In the genomic region with DNA sequence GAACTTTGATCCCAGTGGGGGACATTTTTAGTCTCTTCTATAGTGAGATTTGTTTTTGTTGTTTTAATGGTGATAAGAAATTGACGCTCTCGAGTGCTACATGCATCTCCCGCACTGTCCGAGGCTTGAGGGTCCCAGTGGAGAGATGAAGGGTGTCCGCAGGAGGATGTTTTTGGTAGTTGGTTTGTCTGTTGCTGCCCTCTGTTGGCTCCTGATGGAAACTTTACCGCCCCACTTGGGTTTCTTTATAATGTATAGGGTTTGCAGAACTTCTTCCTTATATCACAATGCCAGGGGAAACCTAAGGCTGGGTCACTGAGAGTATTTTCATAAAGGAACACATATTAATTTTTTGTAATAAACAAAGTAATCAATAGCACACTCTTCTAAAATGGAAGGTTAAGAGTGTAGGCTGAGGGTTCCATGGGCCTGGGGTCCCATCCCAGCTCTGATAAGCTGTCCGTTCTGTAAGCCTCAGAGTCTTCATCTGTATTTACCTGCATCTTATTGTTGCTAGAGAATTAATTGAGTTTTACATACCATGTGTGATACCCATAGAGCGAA, we compare ENCODE assay signal across 8 cellular contexts.
DNase-seq lines count a peak whose midpoint lies in the region; ATAC-seq and TF ChIP-seq lines count a peak whose summit lies in the region.

No MANE protein-coding gene starts in this region.

- no peaks in the 10 kb centered on the region for H4K20me1 ChIP-seq in GM23248 (ENCODE audit: insufficient read depth)

- H3K4me3 ChIP-seq in AG04450 (ENCODE audit: low read depth, low read length) (no peak overlapping the region), Panc1 (ENCODE audit: low read depth in 2 of 2, low read length in 2 of 2) (no peak overlapping the region), foreskin fibroblast (ENCODE audit: low read depth in 1 of 2, low read length in 2 of 2) (no peak overlapping the region), coronary artery (no peak overlapping the region), GM23248 (no peak overlapping the region)

- no peaks in the 10 kb centered on the region for H3K9me3 Mint-ChIP-seq in activated naive CD4-positive, alpha-beta T cell treated with anti-CD3 and anti-CD28 coated beads, Interleukin-2, amount 10 ng/mL, durations not matched to agents 7 days and 5 days

- H3K27me3 ChIP-seq in AG04450 (ENCODE audit: control insufficient read depth, insufficient read depth, low read length) (no peaks in the 10 kb centered on the region), Panc1 (ENCODE audit: control insufficient read depth, insufficient read depth, low read length) (no peaks in the 10 kb centered on the region), GM23248 (replicated peaks; ENCODE audit: insufficient read depth) (no peaks in the 10 kb centered on the region)

- no peak for ATAC-seq in Panc1

- in situ Hi-C loops in GM13977 (cut with MboI; ENCODE audit: low pct_unique_long_range_greater_than_20kb, low sequenced_read_pairs, unreplicated experiment) (no loop called here), Panc1 (cut with HindIII; ENCODE audit: low pct_unique_long_range_greater_than_20kb, low sequenced_read_pairs) (no loop called here), GM23248 (cut with MboI) (loop anchor here (10.0 kb wide), 1 partner anchor 224 kb away; no protein-coding TSS in a partner anchor)

- intact Hi-C loops in Panc1 (cut with micrococcal nuclease; ENCODE audit: unreplicated experiment) = loop anchor here (1.0 kb wide), 1 partner anchor 357 kb away; no protein-coding TSS in a partner anchor

- peaks cover 3% of the 10 kb centered on the region for H3K27me3 Mint-ChIP-seq in activated naive CD4-positive, alpha-beta T cell treated with anti-CD3 and anti-CD28 coated beads, Interleukin-2, amount 10 ng/mL, durations not matched to agents 7 days and 5 days

- H3K9ac ChIP-seq in GM23248 = no peak overlapping the region

- no peaks in the 10 kb centered on the region for H3K36me3 ChIP-seq in Panc1 (ENCODE audit: control insufficient read depth, insufficient read depth, low read length)
- no peaks in the 10 kb centered on the region for H3K36me3 ChIP-seq in GM23248 (ENCODE audit: low read depth)

- H3K36me3 Mint-ChIP-seq in activated naive CD4-positive, alpha-beta T cell treated with anti-CD3 and anti-CD28 coated beads, Interleukin-2, amount 10 ng/mL, durations not matched to agents 7 days and 5 days = no peaks in the 10 kb centered on the region

- H3K9me2 ChIP-seq in GM23248 (ENCODE audit: insufficient read depth) = no peaks in the 10 kb centered on the region

- H3K4me1 Mint-ChIP-seq in activated naive CD4-positive, alpha-beta T cell treated with anti-CD3 and anti-CD28 coated beads, Interleukin-2, amount 10 ng/mL, durations not matched to agents 7 days and 5 days = no peaks in the 10 kb centered on the region

- no peak overlapping the region for H3K4me2 ChIP-seq in GM23248 (ENCODE audit: unreplicated experiment)

- H3K9me3 ChIP-seq in AG04450 (ENCODE audit: control insufficient read depth, insufficient read depth, low read length) (no peaks in the 10 kb centered on the region), Panc1 (ENCODE audit: control insufficient read depth, insufficient read depth, low read depth, low read length) (no peaks in the 10 kb centered on the region), GM23248 (ENCODE audit: low read depth) (no peaks in the 10 kb centered on the region)

- 74 to 77% methylated on average over 8 of the region's 8 CpGs for WGBS in GM23248 (ENCODE audit: low coverage in 1 of 2, low lambda C conversion rate in 2 of 2, missing lambda C conversion rate in 2 of 2), 2 experiments

- no peak overlapping the region for H3K27ac Mint-ChIP-seq in activated naive CD4-positive, alpha-beta T cell treated with anti-CD3 and anti-CD28 coated beads, Interleukin-2, amount 10 ng/mL, durations not matched to agents 7 days and 5 days

- no peak overlapping the region for H3K4me3 Mint-ChIP-seq in activated naive CD4-positive, alpha-beta T cell treated with anti-CD3 and anti-CD28 coated beads, Interleukin-2, amount 10 ng/mL, durations not matched to agents 7 days and 5 days

- CTCF ChIA-PET in AG04450 (lab: Charles Lee) (interaction anchor here (0.8 to 5.1 kb wide), 6 partner anchors 12 to 357 kb away, joined by 3 to 75 read pairs (median 6); no protein-coding TSS in a partner anchor), Panc1 (lab: Charles Lee) (no interaction called here)
- CTCF ChIA-PET in activated naive CD4-positive, alpha-beta T cell treated with anti-CD3 and anti-CD28 coated beads, Interleukin-2, amount 10 ng/mL, durations not matched to agents 7 days and 5 days (lab: Charles Lee) = interaction anchor here (1.1 to 1.8 kb wide), 4 partner anchors 137 to 360 kb away, joined by 3 to 6 read pairs (median 4); no protein-coding TSS in a partner anchor

- no peak overlapping the region for H2AFZ ChIP-seq in GM23248

- TF ChIP-seq CTCF in AG04450 (IDR thresholded peaks at IDR 0.05; ENCODE audit: low read depth, low read length) = peak; percentile 68
- peak; percentile 43 for TF ChIP-seq CTCF in GM13977 (IDR thresholded peaks at IDR 0.05; ENCODE audit: extremely low read depth, insufficient read depth, missing control alignments)
- TF ChIP-seq CTCF in Panc1 (IDR thresholded peaks at IDR 0.05) = peak; percentile 73
- peak; percentile 50 for TF ChIP-seq CTCF in foreskin fibroblast (IDR thresholded peaks at IDR 0.05; ENCODE audit: low read depth, low read length)
- TF ChIP-seq CTCF in coronary artery (IDR thresholded peaks at IDR 0.05) = no peak

- no TSS peak for BruUV-seq in Panc1 (replicated peaks; lab: Mats Ljungman, UMichigan)

- H3K79me2 ChIP-seq in GM23248 (ENCODE audit: insufficient read depth) = no peaks in the 10 kb centered on the region

- no peak for DNase-seq in AG04450 (ENCODE audit: low read depth, low spot score)
- peak; percentile 23 for DNase-seq in GM13977 (ENCODE audit: low spot score)
- no peak for DNase-seq in Panc1 (ENCODE audit: low read depth, low spot score)
- DNase-seq in foreskin fibroblast = peak in 1 of 2 donors; percentile 40
- no peak for DNase-seq in coronary artery (ENCODE audit: low spot score)
- DNase-seq in DMS79 (lab: John Stamatoyannopoulos, UW) = no peak
- DNase-seq in GM23248 = no peak
- no peak for DNase-seq in activated naive CD4-positive, alpha-beta T cell treated with anti-CD3 and anti-CD28 coated beads, Interleukin-2, amount 10 ng/mL, durations not matched to agents 7 days and 5 days

- no peak overlapping the region for H3K27ac ChIP-seq in AG04450 (ENCODE audit: low read depth, low read length)
- H3K27ac ChIP-seq in Panc1 (ENCODE audit: low read length) = no peak overlapping the region
- H3K27ac ChIP-seq in coronary artery = no peak overlapping the region
- no peak overlapping the region for H3K27ac ChIP-seq in GM23248

- H3K4me1 ChIP-seq in Panc1 (ENCODE audit: control insufficient read depth, insufficient read depth, low read length) (no peaks in the 10 kb centered on the region), GM23248 (ENCODE audit: insufficient read depth) (peaks cover 22% of the 10 kb centered on the region)

- H3F3A ChIP-seq in GM23248 (ENCODE audit: insufficient read depth) = peaks cover 22% of the 10 kb centered on the region

- POLR2A ChIA-PET in AG04450 (lab: Yijun Ruan, JAX) = no interaction called here
- POLR2A ChIA-PET in Panc1 (lab: Charles Lee) = no interaction called here
